ENCODE assay signal across 12 cellular contexts in the genomic region with DNA sequence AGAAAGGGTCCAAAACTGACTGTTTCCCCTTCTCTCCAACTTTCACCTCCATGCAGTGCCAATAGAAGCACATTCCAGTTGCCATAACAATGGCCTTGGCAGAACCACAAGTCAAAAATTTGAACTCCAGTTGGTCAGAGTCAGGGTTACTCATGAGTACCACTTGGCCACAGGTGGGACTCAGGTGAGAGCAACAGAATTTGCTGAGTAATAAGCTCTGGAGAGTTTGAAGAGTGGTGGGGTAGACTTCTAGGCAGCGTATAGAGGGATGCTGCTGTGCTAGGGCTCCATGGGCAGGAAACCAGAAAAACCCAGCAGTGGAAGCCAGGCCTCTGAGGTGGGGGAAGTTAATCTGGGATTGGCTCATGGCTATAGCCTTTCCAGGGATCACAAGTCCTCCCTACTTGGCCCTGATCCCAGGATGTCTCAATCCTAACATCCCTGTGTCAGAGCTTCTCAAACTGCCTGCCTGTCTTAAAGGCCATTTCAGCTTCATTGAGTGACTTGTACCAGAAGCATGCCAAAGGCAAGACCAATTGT. TPM values are rescaled to one million over a fixed set of nuclear protein-coding genes. Genes with fewer than 3 reads are reported as not detected.
A peak's percentile ranks its signal among the peaks of the same experiment; 100 is the strongest.
DNase-seq lines count a peak whose midpoint lies in the region; ATAC-seq and TF ChIP-seq lines count a peak whose summit lies in the region.
"Had no signal": no experiment of that assay in that cellular context is flagged by ENCODE, and none has a peak within 500 bp of the region (broad histone marks: within the 10 kb centered on the region; RNA-seq: fewer than 3 reads in every experiment).

No MANE protein-coding gene starts in this region.

- TF ChIP-seq CTCF in right atrium auricular region (IDR thresholded peaks at IDR 0.05), result no peak
- TF ChIP-seq CTCF in CD4-positive, alpha-beta T cell (IDR thresholded peaks at IDR 0.05), result no peak

- POLR2A ChIA-PET in CD4-positive, alpha-beta T cell (lab: Charles Lee), result interaction anchor here (0.9 kb wide), 1 partner anchor 99 kb away, joined by 3 read pairs; no protein-coding TSS in a partner anchor

- intact Hi-C loops in CD4-positive, alpha-beta T cell (cut with DNase I, micrococcal nuclease), result no loop called here

- DNase-seq in HCEC 1CT (peak; percentile 81), amniotic epithelial cell (ENCODE audit: low read depth) (peak; percentile 96), right atrium auricular region (ENCODE audit: low spot score) (peak; percentile 76), NCI-H1930 (lab: John Stamatoyannopoulos, UW) (no peak)
- DNase-seq in activated naive CD8-positive, alpha-beta T cell treated with anti-CD3 and anti-CD28 coated beads for 36 hours, result no peak
- no peak for DNase-seq in CD4-positive, alpha-beta T cell
- DNase-seq: activated T-cell treated with anti-CD3 and anti-CD28 coated beads, Interleukin-2, amount 50 U/mL, for 72 hours; cortex of kidney; GF-D8 had no signal

- H3K27ac ChIP-seq in right atrium auricular region, result no peak overlapping the region
- peak overlapping the region; percentile 68 for H3K27ac ChIP-seq in subcutaneous abdominal adipose tissue (ENCODE audit: low read depth, low read length)
- H3K27ac ChIP-seq in CD4-positive, alpha-beta T cell (ENCODE audit: low read depth, low read length), result no peak overlapping the region
- H3K27ac ChIP-seq: prostate gland had no signal

- H3K36me3 ChIP-seq in right atrium auricular region, result no peaks in the 10 kb centered on the region
- peaks cover 0 to 17% (median 7%) of the 10 kb centered on the region in 5 donors for H3K36me3 ChIP-seq in subcutaneous abdominal adipose tissue (ENCODE audit: control insufficient read depth in 5 of 5, insufficient read depth in 5 of 5, low read length in 5 of 5)

- H3K9me3 Mint-ChIP-seq in activated naive CD8-positive, alpha-beta T cell treated with anti-CD3 and anti-CD28 coated beads for 36 hours, result no peaks in the 10 kb centered on the region
- H3K9me3 Mint-ChIP-seq in CD4-positive, alpha-beta T cell, result no peaks in the 10 kb centered on the region
- H3K9me3 Mint-ChIP-seq: activated T-cell treated with anti-CD3 and anti-CD28 coated beads, Interleukin-2, amount 50 U/mL, for 72 hours had no signal

- H3K9me3 ChIP-seq in right atrium auricular region (no peaks in the 10 kb centered on the region), subcutaneous abdominal adipose tissue (ENCODE audit: control insufficient read depth in 5 of 5, low read length in 5 of 5) (no peaks in the 10 kb centered on the region)
- no peaks in the 10 kb centered on the region for H3K9me3 ChIP-seq in CD4-positive, alpha-beta T cell (ENCODE audit: control insufficient read depth, low read length)
- H3K9me3 ChIP-seq: prostate gland had no signal

- H3K27me3 ChIP-seq in right atrium auricular region, result no peaks in the 10 kb centered on the region
- no peaks in the 10 kb centered on the region for H3K27me3 ChIP-seq in subcutaneous abdominal adipose tissue (ENCODE audit: control insufficient read depth in 5 of 5, insufficient read depth in 4 of 5, low read length in 5 of 5)
- H3K27me3 ChIP-seq in CD4-positive, alpha-beta T cell (ENCODE audit: control insufficient read depth, insufficient read depth, low read length), result no peaks in the 10 kb centered on the region

- H3K9ac ChIP-seq in subcutaneous abdominal adipose tissue (ENCODE audit: low read length in 5 of 5), result peak overlapping the region in 1 of 5 donors; percentile 2

- no peak overlapping the region for H3K4me3 Mint-ChIP-seq in activated naive CD8-positive, alpha-beta T cell treated with anti-CD3 and anti-CD28 coated beads for 36 hours
- no peak overlapping the region for H3K4me3 Mint-ChIP-seq in CD4-positive, alpha-beta T cell
- H3K4me3 Mint-ChIP-seq: activated T-cell treated with anti-CD3 and anti-CD28 coated beads, Interleukin-2, amount 50 U/mL, for 72 hours had no signal

- H3K27ac Mint-ChIP-seq in activated naive CD8-positive, alpha-beta T cell treated with anti-CD3 and anti-CD28 coated beads for 36 hours, result no peak overlapping the region
- no peak overlapping the region for H3K27ac Mint-ChIP-seq in CD4-positive, alpha-beta T cell
- H3K27ac Mint-ChIP-seq: activated T-cell treated with anti-CD3 and anti-CD28 coated beads, Interleukin-2, amount 50 U/mL, for 72 hours had no signal

- H3K4me1 ChIP-seq in right atrium auricular region (peaks cover 0 to 14% of the 10 kb centered on the region in 2 donors), subcutaneous abdominal adipose tissue (ENCODE audit: control insufficient read depth in 5 of 5, insufficient read depth in 5 of 5, low read length in 5 of 5) (peaks cover 6 to 22% (median 14%) of the 10 kb centered on the region in 5 donors)
- H3K4me1 ChIP-seq: prostate gland had no signal

- peaks cover 5% of the 10 kb centered on the region for H3K4me1 Mint-ChIP-seq in activated naive CD8-positive, alpha-beta T cell treated with anti-CD3 and anti-CD28 coated beads for 36 hours
- no peaks in the 10 kb centered on the region for H3K4me1 Mint-ChIP-seq in CD4-positive, alpha-beta T cell (ENCODE audit: low read depth)

- CTCF ChIA-PET in CD4-positive, alpha-beta T cell (lab: Charles Lee), result no interaction called here

- H3K4me3 ChIP-seq in right atrium auricular region (no peak overlapping the region), subcutaneous abdominal adipose tissue (ENCODE audit: low read depth in 1 of 5, low read length in 5 of 5) (no peak overlapping the region)
- H3K4me3 ChIP-seq: prostate gland had no signal

- H3K36me3 Mint-ChIP-seq in activated naive CD8-positive, alpha-beta T cell treated with anti-CD3 and anti-CD28 coated beads for 36 hours, result peaks cover 6% of the 10 kb centered on the region
- peaks cover 44% of the 10 kb centered on the region for H3K36me3 Mint-ChIP-seq in CD4-positive, alpha-beta T cell (ENCODE audit: low read depth)

- ATAC-seq in CD4-positive, alpha-beta T cell (ENCODE audit: poor library complexity), result no peak
- ATAC-seq in HG02885 (IDR thresholded peaks at IDR 0.05; ENCODE audit: poor library complexity, unreplicated experiment), result no peak
- ATAC-seq: activated T-cell treated with anti-CD3 and anti-CD28 coated beads, Interleukin-2, amount 50 U/mL, for 72 hours had no signal

- no peaks in the 10 kb centered on the region for H3K27me3 Mint-ChIP-seq in activated naive CD8-positive, alpha-beta T cell treated with anti-CD3 and anti-CD28 coated beads for 36 hours
- no peaks in the 10 kb centered on the region for H3K27me3 Mint-ChIP-seq in CD4-positive, alpha-beta T cell

RNA-seq across cellular contexts. Expression of a gene that starts 30.2 kb away (rescaled TPM):
- 10 to 100 TPM; 15.8 to 22.2 TPM for total RNA-seq in right atrium auricular region
- total RNA-seq in activated naive CD8-positive, alpha-beta T cell treated with anti-CD3 and anti-CD28 coated beads for 36 hours, result 1 to 10 TPM; 7.4 to 7.6 TPM
- total RNA-seq in CD4-positive, alpha-beta T cell, result 10 to 100 TPM; 10.1 to 10.3 TPM

Comparison
In these comparisons a context has a peak if more than half of its experiments do, and no peak if none do; other contexts are left out.
1. DNase-seq: peak in HCEC 1CT (single experiment), amniotic epithelial cell (single experiment) and right atrium auricular region (single experiment); none in activated naive CD8-positive, alpha-beta T cell treated with anti-CD3 and anti-CD28 coated beads for 36 hours (single experiment), CD4-positive, alpha-beta T cell (0 of 10) and NCI-H1930 (0 of 2).